Comparison of ENCODE assay signal across 13 cellular contexts in genomic region chr11:6362185-6362867, GRCh38. TPM values are rescaled to one million over a fixed set of nuclear protein-coding genes. Genes with fewer than 3 reads are reported as not detected.
DNase-seq lines count a peak whose midpoint lies in the region; ATAC-seq and TF ChIP-seq lines count a peak whose summit lies in the region.
"Had no signal": no experiment of that assay in that cellular context is flagged by ENCODE, and none has a peak within 500 bp of the region (broad histone marks: within the 10 kb centered on the region; RNA-seq: fewer than 3 reads in every experiment).

No MANE protein-coding gene starts in this region.

- no peaks in the 10 kb centered on the region for H3K27me3 Mint-ChIP-seq in type B pancreatic cell
- H3K27me3 Mint-ChIP-seq: activated CD8-positive, alpha-beta T cell treated with anti-CD3 and anti-CD28 coated beads for 36 hours; central memory CD8-positive, alpha-beta T cell had no signal

- no peaks in the 10 kb centered on the region for H3K36me3 ChIP-seq in ascending aorta
- H3K36me3 ChIP-seq in heart right ventricle: no peaks in the 10 kb centered on the region
- H3K36me3 ChIP-seq: suprapubic skin had no signal

- no peaks in the 10 kb centered on the region for H3K27me3 ChIP-seq in ascending aorta
- no peaks in the 10 kb centered on the region for H3K27me3 ChIP-seq in heart right ventricle
- H3K27me3 ChIP-seq: suprapubic skin had no signal

- H3K9me3 ChIP-seq in ascending aorta: no peaks in the 10 kb centered on the region
- no peaks in the 10 kb centered on the region for H3K9me3 ChIP-seq in heart right ventricle
- H3K9me3 ChIP-seq: suprapubic skin had no signal

- 38 to 56% methylated on average over 5 of the region's 5 CpGs for WGBS in heart right ventricle, 2 donors

- H3K4me1 Mint-ChIP-seq in type B pancreatic cell (ENCODE audit: unreplicated experiment): no peaks in the 10 kb centered on the region
- H3K4me1 Mint-ChIP-seq: central memory CD8-positive, alpha-beta T cell had no signal

- intact Hi-C loops in ascending aorta (cut with DNase I): loop anchor here (1.0 to 5.0 kb wide), 4 partner anchors 26 to 340 kb away; partner anchors contain the start of gene FHIP1B
- intact Hi-C loops in heart right ventricle (cut with DNase I): loop anchor here in 7 of 10 donors (2.0 to 5.0 kb wide), 8 partner anchors 44 to 340 kb away; partner anchors contain the start of gene CNGA4 (in 1 of the 7)

- ATAC-seq in heart right ventricle (peak; percentile 85 to 98 (median 96)), HG02981 (IDR thresholded peaks at IDR 0.05; ENCODE audit: unreplicated experiment) (no peak), GM18867 (IDR thresholded peaks at IDR 0.05; ENCODE audit: unreplicated experiment) (no peak)

- DNase-seq in ascending aorta (ENCODE audit: low spot score in 2 of 2) (peak; percentile 61 to 96), heart right ventricle (peak; percentile 75 to 86), myocyte (ENCODE audit: low read depth) (peak; percentile 83), type B pancreatic cell (ENCODE audit: extremely low spot score, unreplicated experiment) (no peak), SHP77 treated with DMSO at 0.1 percent for 48 hours (lab: John Stamatoyannopoulos, UW) (no peak)
- DNase-seq in NK-92 treated with Interleukin-12 subunit alpha and Interleukin-12 subunit beta, amount 100 ng/mL, for 24 hours (lab: John Stamatoyannopoulos, UW): no peak

- peak overlapping the region; percentile 13 for H3K27ac Mint-ChIP-seq in type B pancreatic cell
- H3K27ac Mint-ChIP-seq: activated CD8-positive, alpha-beta T cell treated with anti-CD3 and anti-CD28 coated beads for 36 hours; nephron progenitor cell had no signal

- TF ChIP-seq CTCF in ascending aorta (IDR thresholded peaks at IDR 0.05) (no peak), heart right ventricle (IDR thresholded peaks at IDR 0.05) (no peak), type B pancreatic cell (conservative IDR thresholded peaks at IDR 0.05) (no peak)

- H3K4me3 ChIP-seq in ascending aorta: peak overlapping the region in 1 of 2 donors; percentile 7
- peak overlapping the region in 3 of 10 donors; percentile 9 to 10 (median 9) for H3K4me3 ChIP-seq in heart right ventricle
- H3K4me3 ChIP-seq: suprapubic skin had no signal

- no peaks in the 10 kb centered on the region for H3K9me3 Mint-ChIP-seq in type B pancreatic cell
- H3K9me3 Mint-ChIP-seq: activated CD8-positive, alpha-beta T cell treated with anti-CD3 and anti-CD28 coated beads for 36 hours; central memory CD8-positive, alpha-beta T cell; nephron progenitor cell had no signal

- peak overlapping the region; percentile 88 to 92 for H3K27ac ChIP-seq in ascending aorta
- peak overlapping the region; percentile 65 to 87 (median 82) for H3K27ac ChIP-seq in heart right ventricle
- H3K27ac ChIP-seq: suprapubic skin had no signal

- no peaks in the 10 kb centered on the region for H3K36me3 Mint-ChIP-seq in type B pancreatic cell

- H3K4me1 ChIP-seq in ascending aorta (peaks cover 9 to 23% of the 10 kb centered on the region in 2 donors), heart right ventricle (peaks cover 0 to 13% (median 0%) of the 10 kb centered on the region in 9 donors)

- no peak overlapping the region for H3K4me3 Mint-ChIP-seq in type B pancreatic cell
- H3K4me3 Mint-ChIP-seq: activated CD8-positive, alpha-beta T cell treated with anti-CD3 and anti-CD28 coated beads for 36 hours; central memory CD8-positive, alpha-beta T cell; nephron progenitor cell had no signal

RNA-seq across cellular contexts. Expression of gene SMPD1, which starts 27.9 kb away (rescaled TPM):
- total RNA-seq in ascending aorta (48.6 TPM), heart right ventricle (10 to 100 TPM; 57.4 to 88.1 (median 67.6) TPM), myocyte (86.0 and 92.6 TPM in 2 replicates), type B pancreatic cell (ENCODE audit: low replicate concordance) (31.6 and 50.0 TPM in 2 replicates)
- polyA plus RNA-seq in heart right ventricle: 10 to 100 TPM; 53.8 to 62.1 TPM
- 75.9 TPM for polyA plus RNA-seq in myocyte (2012)

RNA-seq across cellular contexts. Expression of gene CAVIN3, which starts 42.0 kb away (rescaled TPM):
- total RNA-seq in ascending aorta (596 TPM), heart right ventricle (100 to 1,000 TPM in 1 of 10 donors, 10 to 100 TPM in 9; 39.3 to 117 (median 46.0) TPM), myocyte (124 and 168 TPM in 2 replicates), type B pancreatic cell (ENCODE audit: low replicate concordance) (4.2 and 7.9 TPM in 2 replicates)
- 100 to 1,000 TPM; 150 to 186 TPM for polyA plus RNA-seq in heart right ventricle
- 69.9 TPM for polyA plus RNA-seq in myocyte (2012)
- total RNA-seq: HT-29 had no signal

RNA-seq across cellular contexts. Expression of gene APBB1, which starts 56.6 kb away (rescaled TPM):
- total RNA-seq in ascending aorta: 29.2 TPM
- 10 to 100 TPM; 54.3 to 93.3 (median 65.2) TPM for total RNA-seq in heart right ventricle
- 10 to 100 TPM; 86.1 to 90.6 TPM for polyA plus RNA-seq in heart right ventricle
- total RNA-seq in myocyte: 16.4 and 18.4 TPM in 2 replicates
- polyA plus RNA-seq in myocyte (2012): 27.9 TPM
- total RNA-seq in type B pancreatic cell (ENCODE audit: low replicate concordance): 38.4 and 61.6 TPM in 2 replicates

Comparison
In these comparisons a context has a peak if more than half of its experiments do, and no peak if none do; other contexts are left out.
1. DNase-seq: peak in ascending aorta (2 of 2), heart right ventricle (2 of 2) and myocyte (single experiment); none in type B pancreatic cell (single experiment), NK-92 treated with Interleukin-12 subunit alpha and Interleukin-12 subunit beta, amount 100 ng/mL, for 24 hours (single experiment) and SHP77 treated with DMSO at 0.1 percent for 48 hours (single experiment).
2. ATAC-seq: peak in heart right ventricle (8 of 8); none in HG02981 (single experiment) and GM18867 (single experiment).